ENCODE assay signal across 10 cellular contexts in the genomic region with DNA sequence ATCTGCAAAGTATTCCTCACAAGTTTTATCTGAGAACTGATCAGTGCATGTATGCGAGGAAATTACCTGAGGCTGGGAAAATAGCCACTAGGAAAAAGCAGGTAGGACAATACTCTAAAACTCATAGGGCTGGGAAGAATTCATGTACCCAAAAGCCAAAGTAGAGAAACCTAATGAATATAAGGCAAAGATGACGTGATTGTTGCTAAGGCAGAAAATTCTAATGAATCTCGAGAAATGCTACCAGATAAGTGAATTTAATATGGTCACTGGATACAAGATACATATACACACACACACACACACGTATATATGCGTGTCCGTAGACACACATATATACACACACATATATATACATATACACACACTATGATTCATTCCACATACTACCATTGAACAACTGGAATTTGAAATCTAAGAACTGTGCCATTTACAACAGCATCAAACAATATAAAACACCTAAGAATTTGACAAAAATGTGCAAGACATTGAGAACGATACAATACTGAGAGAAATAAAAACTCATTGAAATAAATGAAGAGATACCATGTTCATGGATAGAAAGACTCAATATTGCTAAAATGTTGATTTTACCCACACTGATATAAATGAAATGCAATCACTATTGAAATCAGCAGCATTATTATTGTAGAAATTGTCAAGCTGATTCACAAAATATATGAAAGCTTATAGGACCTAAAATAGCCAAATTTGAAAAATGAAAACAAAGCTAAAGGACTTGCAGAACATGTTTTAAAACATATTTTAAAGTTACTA. TPM values are rescaled to one million over a fixed set of nuclear protein-coding genes. Genes with fewer than 3 reads are reported as not detected.
"Had no signal": no experiment of that assay in that cellular context is flagged by ENCODE, and none has a peak within 500 bp of the region (broad histone marks: within the 10 kb centered on the region; RNA-seq: fewer than 3 reads in every experiment).

No MANE protein-coding gene starts in this region.

- H3K4me1 Mint-ChIP-seq: GM23338, H9, IgD-negative memory B cell had no signal

- H2AFZ ChIP-seq: GM23338 had no signal

- H3K9ac ChIP-seq: KMS-11 had no signal

- H3K4me2 ChIP-seq: GM23338, KMS-11 had no signal

- H3K27me3 Mint-ChIP-seq: IgD-negative memory B cell had no signal

- H3K27ac Mint-ChIP-seq: GM23338, H9, HFFc6, IgD-negative memory B cell had no signal

- H3K9me3 Mint-ChIP-seq: GM23338, H9, HFFc6 had no signal

- FAIRE-seq: H1, H54 had no signal

- ATAC-seq: GM23338 had no signal

- H3K4me3 Mint-ChIP-seq: GM23338, H9, HFFc6, IgD-negative memory B cell had no signal

- H3K4me3 ChIP-seq: GM23338 had no signal

- H3K27ac ChIP-seq: HL-60, KMS-11 had no signal

- DNase-seq: H9, HCEC 1CT, HFFc6, KBM-7 had no signal

RNA-seq across cellular contexts. Expression of a gene that starts 46.4 kb away (rescaled TPM):
- polyA plus RNA-seq: GM23338 had no signal
